Comparison of ENCODE assay signal across 8 cellular contexts in genomic region chr4:120066182-120066524, GRCh38. TPM values are rescaled to one million over a fixed set of nuclear protein-coding genes. Genes with fewer than 3 reads are reported as not detected.
DNase-seq lines count a peak whose midpoint lies in the region; ATAC-seq and TF ChIP-seq lines count a peak whose summit lies in the region.

No MANE protein-coding gene starts in this region.

- intact Hi-C loops in left ventricle myocardium inferior (cut with micrococcal nuclease), result no loop called here
- intact Hi-C loops in cardiac septum (cut with DNase I), result no loop called here

- ATAC-seq in HG03469 (IDR thresholded peaks at IDR 0.05; ENCODE audit: unreplicated experiment), result peak; percentile 36

- H3K27ac ChIP-seq in left ventricle myocardium inferior (replicated peaks) (peak overlapping the region; percentile 96), VCaP (peak overlapping the region; percentile 81)

- no peaks in the 10 kb centered on the region for H3K9me3 ChIP-seq in left ventricle myocardium inferior (replicated peaks)

- peaks cover 50% of the 10 kb centered on the region for H3K4me1 ChIP-seq in left ventricle myocardium inferior

- H3K9me3 Mint-ChIP-seq in glutamatergic neuron (ENCODE audit: unreplicated experiment), result peaks cover 10% of the 10 kb centered on the region

- H3K27me3 Mint-ChIP-seq in glutamatergic neuron (ENCODE audit: unreplicated experiment), result peaks cover 7% of the 10 kb centered on the region

- H3K4me3 ChIP-seq in left ventricle myocardium inferior, result peak overlapping the region; percentile 75

- no peak for TF ChIP-seq CTCF in left ventricle myocardium inferior (IDR thresholded peaks at IDR 0.05; ENCODE audit: borderline replicate concordance)
- TF ChIP-seq CTCF in VCaP (conservative IDR thresholded peaks at IDR 0.05), result no peak
- no peak for TF ChIP-seq CTCF in glutamatergic neuron (IDR thresholded peaks at IDR 0.05; ENCODE audit: partially characterized antibody, unreplicated experiment)

- peaks cover 12% of the 10 kb centered on the region for H3K4me1 Mint-ChIP-seq in glutamatergic neuron (ENCODE audit: low read depth, unreplicated experiment)

- peak overlapping the region; percentile 98 for H3K4me3 Mint-ChIP-seq in glutamatergic neuron (ENCODE audit: unreplicated experiment)

- peak overlapping the region; percentile 90 for H3K27ac Mint-ChIP-seq in glutamatergic neuron (ENCODE audit: unreplicated experiment)

- H3K27me3 ChIP-seq in left ventricle myocardium inferior (ENCODE audit: low read depth), result no peaks in the 10 kb centered on the region

- no peaks in the 10 kb centered on the region for H3K36me3 ChIP-seq in left ventricle myocardium inferior

- in situ Hi-C loops in G401 (cut with HindIII; ENCODE audit: low sequenced_read_pairs), result no loop called here

- no peaks in the 10 kb centered on the region for H3K36me3 Mint-ChIP-seq in glutamatergic neuron (ENCODE audit: unreplicated experiment)

- DNase-seq in left ventricle myocardium inferior (no peak), cardiac septum (ENCODE audit: low spot score) (no peak), glutamatergic neuron (no peak), GM19238 (ENCODE audit: insufficient read length, low spot score) (no peak), G401 (ENCODE audit: low spot score) (no peak)
- DNase-seq in stimulated activated CD4-positive, alpha-beta T cell treated with anti-CD3 and anti-CD28 coated beads, TNF-alpha, amount 100 ng/mL, for 48 hours (ENCODE audit: low read depth in 3 of 3), result peak in 2 of 3 donors; percentile 31 to 34

RNA-seq across cellular contexts. Expression of gene MAD2L1, which starts 0.5 kb away (rescaled TPM):
- 1.8 TPM for total RNA-seq in left ventricle myocardium inferior
- 1.9 TPM for total RNA-seq in cardiac septum
- total RNA-seq in glutamatergic neuron (ENCODE audit: unreplicated experiment), result 13.7 TPM
- 103 and 110 TPM in 2 replicates for total RNA-seq in G401 (2014; rRNA removed; shearing (Covaris generic))

Comparison
In these comparisons a context has a peak if more than half of its experiments do, and no peak if none do; other contexts are left out.
1. DNase-seq: peak in stimulated activated CD4-positive, alpha-beta T cell treated with anti-CD3 and anti-CD28 coated beads, TNF-alpha, amount 100 ng/mL, for 48 hours (2 of 3); none in left ventricle myocardium inferior (single experiment), cardiac septum (single experiment), glutamatergic neuron (single experiment), GM19238 (single experiment) and G401 (single experiment).